Comparison of ENCODE assay signal across 17 cellular contexts in the genomic region with DNA sequence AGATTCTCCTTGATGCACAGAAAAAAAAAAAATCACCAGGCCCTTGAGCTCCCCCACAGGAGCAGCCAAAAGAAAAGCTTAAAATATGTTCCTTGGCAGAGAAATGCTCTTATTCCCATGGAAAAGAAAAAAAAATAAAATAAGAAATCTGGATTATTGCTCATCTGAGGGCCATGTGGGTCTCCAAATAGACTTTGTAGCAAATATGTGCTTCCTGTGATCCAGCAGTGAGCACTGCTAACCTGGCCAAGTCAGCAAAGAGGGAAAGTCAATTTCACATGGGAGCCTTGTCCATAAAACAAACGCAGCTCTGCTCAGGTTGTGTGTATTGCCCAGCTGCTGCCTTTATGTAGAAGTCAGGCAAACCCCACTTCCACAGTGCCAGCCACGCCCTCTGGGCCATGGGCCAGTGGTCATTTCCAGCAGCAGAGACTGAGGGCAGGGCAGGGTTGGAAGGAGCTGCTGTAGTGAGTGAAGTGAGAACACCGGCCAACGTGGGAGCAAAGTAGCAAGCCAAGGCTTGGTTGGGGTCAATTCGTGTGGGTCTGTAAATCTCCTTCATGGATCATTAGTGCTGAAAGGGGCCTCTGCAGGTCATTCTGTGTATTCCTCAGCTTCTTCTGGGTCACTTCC.
DNase-seq lines count a peak whose midpoint lies in the region; ATAC-seq, FAIRE-seq and TF ChIP-seq lines count a peak whose summit lies in the region.
"Had no signal": no experiment of that assay in that cellular context is flagged by ENCODE, and none has a peak within 500 bp of the region (broad histone marks: within the 10 kb centered on the region; RNA-seq: fewer than 3 reads in every experiment).

No MANE protein-coding gene starts in this region.

- 20 to 37% methylated on average over 5 of the region's 5 CpGs for WGBS in pancreas, 2 donors

- H3K36me3 ChIP-seq in right atrium auricular region (no peaks in the 10 kb centered on the region), pancreas (no peaks in the 10 kb centered on the region), uterus (no peaks in the 10 kb centered on the region)
- H3K36me3 ChIP-seq: prostate gland had no signal

- no peak for TF ChIP-seq CTCF in right atrium auricular region (IDR thresholded peaks at IDR 0.05)
- TF ChIP-seq CTCF in pancreas (IDR thresholded peaks at IDR 0.05), result no peak
- TF ChIP-seq CTCF in uterus (IDR thresholded peaks at IDR 0.05), result no peak

- H3K27ac ChIP-seq in right atrium auricular region (peak overlapping the region in 1 of 2 donors; percentile 7), pancreas (no peak overlapping the region), uterus (peak overlapping the region; percentile 48 to 59)
- H3K27ac ChIP-seq: A549, PC-9, prostate gland had no signal

- H3K4me1 ChIP-seq in right atrium auricular region, result peaks cover 0 to 9% of the 10 kb centered on the region in 2 donors
- peaks cover 0 to 7% (median 3%) of the 10 kb centered on the region in 3 donors for H3K4me1 ChIP-seq in pancreas
- H3K4me1 ChIP-seq in uterus, result peaks cover 0 to 13% of the 10 kb centered on the region in 2 donors
- H3K4me1 ChIP-seq: A549, prostate gland had no signal

- no peaks in the 10 kb centered on the region for H3K9me3 ChIP-seq in right atrium auricular region
- no peaks in the 10 kb centered on the region for H3K9me3 ChIP-seq in pancreas
- H3K9me3 ChIP-seq in uterus, result no peaks in the 10 kb centered on the region
- H3K9me3 ChIP-seq: prostate gland had no signal

- ATAC-seq in pancreas (peak; percentile 95 to 99 (median 98)), HG02642 (IDR thresholded peaks at IDR 0.05; ENCODE audit: poor library complexity, unreplicated experiment) (no peak), GM19395 (IDR thresholded peaks at IDR 0.05; ENCODE audit: unreplicated experiment) (no peak)
- ATAC-seq: A549; activated T-cell treated with anti-CD3 and anti-CD28 coated beads, Interleukin-2, amount 50 U/mL, for 72 hours had no signal

- FAIRE-seq in pancreas (lab: Jason Lieb, UNC), result no peak
- FAIRE-seq: A549, endometrium, islet of Langerhans had no signal

- TF ChIP-seq POLR2A in uterus (IDR thresholded peaks at IDR 0.05), result no peak

- DNase-seq in NCI-H2196 (lab: John Stamatoyannopoulos, UW; ENCODE audit: unreplicated experiment) (peak; percentile 10), NCI-H2196 treated with DMSO at 0.1 percent for 48 hours (lab: John Stamatoyannopoulos, UW; ENCODE audit: unreplicated experiment) (no peak), right atrium auricular region (ENCODE audit: low spot score) (peak; percentile 66), pancreas (peak; percentile 82 to 88 (median 86)), uterus (peak; percentile 30 to 49), MV-4-11 (lab: John Stamatoyannopoulos, UW) (no peak)
- DNase-seq: activated CD4-positive, alpha-beta memory T cell treated with anti-CD3 and anti-CD28 coated beads, Interleukin-2, amount 10 ng/mL, durations not matched to agents 7 days and 5 days; activated T-cell treated with anti-CD3 and anti-CD28 coated beads, Interleukin-2, amount 50 U/mL, for 72 hours; Karpas-422; NCI-H1436 treated with DMSO at 0.1 percent for 48 hours; PC-9 had no signal

- H3K4me3 ChIP-seq in right atrium auricular region, result no peak overlapping the region
- no peak overlapping the region for H3K4me3 ChIP-seq in pancreas
- H3K4me3 ChIP-seq in uterus, result no peak overlapping the region
- H3K4me3 ChIP-seq: A549, PC-9, prostate gland had no signal

- intact Hi-C loops in pancreas (cut with DNase I) (no loop called here), uterus (cut with DNase I; ENCODE audit: low total_unique reads) (no loop called here)

- H3K27me3 ChIP-seq in right atrium auricular region (no peaks in the 10 kb centered on the region), pancreas (no peaks in the 10 kb centered on the region), uterus (no peaks in the 10 kb centered on the region)

Comparison
In these comparisons a context has a peak if more than half of its experiments do, and no peak if none do; other contexts are left out.
1. DNase-seq: peak in NCI-H2196 (single experiment), right atrium auricular region (single experiment), pancreas (6 of 6) and uterus (2 of 2); none in NCI-H2196 treated with DMSO at 0.1 percent for 48 hours (single experiment) and MV-4-11 (single experiment).
2. H3K27ac ChIP-seq: peak in uterus (2 of 2); none in pancreas (0 of 4).
3. ATAC-seq: peak in pancreas (4 of 4); none in HG02642 (single experiment) and GM19395 (single experiment).